28 cellular contexts compared by ENCODE assay signal in the genomic region with DNA sequence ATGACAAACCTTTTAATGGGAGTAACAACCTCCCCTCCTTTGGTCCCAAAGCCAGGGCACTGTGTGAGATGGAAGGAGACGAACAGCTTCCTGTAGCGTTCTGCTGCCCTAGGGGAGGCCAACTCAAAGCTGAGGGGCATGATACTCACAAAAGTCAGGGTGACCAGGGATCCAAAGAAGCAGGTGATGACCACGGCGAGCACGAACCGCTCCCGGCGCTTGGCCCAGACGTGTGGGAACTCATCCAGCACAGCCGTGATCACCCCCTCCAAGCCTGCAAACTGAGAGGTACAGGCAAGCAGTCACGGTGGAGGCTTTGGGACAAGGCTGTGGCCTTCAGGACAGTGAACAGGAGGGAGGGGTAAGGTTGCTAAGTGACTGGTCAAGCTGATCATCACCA. TPM values are rescaled to one million over a fixed set of nuclear protein-coding genes. Genes with fewer than 3 reads are reported as not detected.
DNase-seq lines count a peak whose midpoint lies in the region; ATAC-seq, FAIRE-seq and TF ChIP-seq lines count a peak whose summit lies in the region.
"Had no signal": no experiment of that assay in that cellular context is flagged by ENCODE, and none has a peak within 500 bp of the region (broad histone marks: within the 10 kb centered on the region; RNA-seq: fewer than 3 reads in every experiment).

No MANE protein-coding gene starts in this region.

- H2AFZ ChIP-seq in GM12878 (ENCODE audit: control insufficient read depth, low read depth, low read length) = no peak overlapping the region
- no peak overlapping the region for H2AFZ ChIP-seq in PC-9
- H2AFZ ChIP-seq: GM23248 had no signal

- TF ChIP-seq CTCF in GM12865 (IDR thresholded peaks at IDR 0.05; ENCODE audit: insufficient read depth, low read depth, low read length, missing control alignments) (no peak), GM12878 (IDR thresholded peaks at IDR 0.05 in 2 of 3, conservative IDR thresholded peaks at IDR 0.05 in 1 of 3; ENCODE audit: control insufficient read depth in 2 of 3, extremely low read depth in 1 of 3, insufficient read depth in 1 of 3, low read depth in 3 of 3, low read length in 3 of 3) (no peak), PC-9 (conservative IDR thresholded peaks at IDR 0.05) (no peak)

- H3K4me3 ChIP-seq in GM12865 (ENCODE audit: low read depth, low read length) = no peak overlapping the region
- no peak overlapping the region for H3K4me3 ChIP-seq in GM12878
- H3K4me3 ChIP-seq in PC-9 = no peak overlapping the region
- H3K4me3 ChIP-seq: A549; BLaER1 treated with 17β-estradiol and CSF1 and Interleukin-3, amounts not matched to agents 10 nM and 100 nM; GM23248 had no signal

- TF ChIP-seq EP300 in GM12878 (IDR thresholded peaks at IDR 0.05; ENCODE audit: borderline replicate concordance in 1 of 2, control insufficient read depth in 1 of 2, low read depth in 2 of 2, low read length in 2 of 2) = no peak

- in situ Hi-C loops in GM12878 (cut with MboI) = no loop called here

- no peaks in the 10 kb centered on the region for H3K27me3 ChIP-seq in GM12878 (replicated peaks in 1 of 2; ENCODE audit: control insufficient read depth in 2 of 2, insufficient read depth in 2 of 2, low read length in 1 of 2)
- no peaks in the 10 kb centered on the region for H3K27me3 ChIP-seq in PC-9 (ENCODE audit: insufficient read depth, low read depth)
- H3K27me3 ChIP-seq: BE2C; BLaER1 treated with 17β-estradiol and CSF1 and Interleukin-3, amounts not matched to agents 10 nM and 100 nM had no signal

- RAD21 ChIA-PET in GM12878 (lab: Charles Lee; ENCODE audit: unreplicated experiment) = no interaction called here

- SMC1A ChIA-PET in GM12878 (lab: Charles Lee; ENCODE audit: uncharacterized antibody, unreplicated experiment) = interaction anchor here (1.2 to 1.8 kb wide), 2 partner anchors 14 to 36 kb away, joined by 3 to 6 read pairs; no protein-coding TSS in a partner anchor

- intact Hi-C loops in GM12878 (cut with micrococcal nuclease; ENCODE audit: unreplicated experiment) (no loop called here), posterior vena cava (cut with DNase I) (no loop called here), PC-9 (cut with micrococcal nuclease; ENCODE audit: unreplicated experiment) (no loop called here)

- H3K9me3 ChIP-seq in GM12878 (replicated peaks; ENCODE audit: control insufficient read depth, insufficient read depth, low read length) = no peaks in the 10 kb centered on the region
- no peaks in the 10 kb centered on the region for H3K9me3 ChIP-seq in PC-9 (ENCODE audit: insufficient read depth, low read depth)
- H3K9me3 ChIP-seq: A549; BE2C; BLaER1 treated with 17β-estradiol and CSF1 and Interleukin-3, amounts not matched to agents 10 nM and 100 nM had no signal

- H3K9ac ChIP-seq in GM12878 (ENCODE audit: control insufficient read depth, insufficient read depth, low read length) = no peak overlapping the region
- H3K9ac ChIP-seq: BLaER1 treated with 17β-estradiol and CSF1 and Interleukin-3, amounts not matched to agents 10 nM and 100 nM; GM23248 had no signal

- no peaks in the 10 kb centered on the region for H3K36me3 ChIP-seq in GM12878 (ENCODE audit: control insufficient read depth in 2 of 2, insufficient read depth in 2 of 2, low read length in 1 of 2)
- H3K36me3 ChIP-seq in PC-9 (ENCODE audit: low read depth) = no peaks in the 10 kb centered on the region
- H3K36me3 ChIP-seq: BE2C; BLaER1 treated with 17β-estradiol and CSF1 and Interleukin-3, amounts not matched to agents 10 nM and 100 nM had no signal

- no TSS peak for BruUV-seq in GM12878 (replicated peaks; lab: Mats Ljungman, UMichigan)
- BruUV-seq in PC-9 (replicated peaks; lab: Mats Ljungman, UMichigan) = no TSS peak

- no peak overlapping the region for H3K27ac Mint-ChIP-seq in activated naive CD4-positive, alpha-beta T cell treated with anti-CD3 and anti-CD28 coated beads, Interleukin-2, amount 50 U/mL, for 72 hours
- H3K27ac Mint-ChIP-seq: CD14-positive monocyte; CD4-positive, alpha-beta T cell had no signal

- H3K79me2 ChIP-seq in GM12878 (ENCODE audit: control insufficient read depth, insufficient read depth, low read length) (no peaks in the 10 kb centered on the region; the same call in 1 of the 2 replicates), PC-9 (ENCODE audit: low read depth) (no peaks in the 10 kb centered on the region)

- H3K27ac ChIP-seq in GM12878 (ENCODE audit: control insufficient read depth, insufficient read depth) (no peak overlapping the region), PC-9 (no peak overlapping the region)
- H3K27ac ChIP-seq: A549; BLaER1 treated with 17β-estradiol and CSF1 and Interleukin-3, amounts not matched to agents 10 nM and 100 nM; GM23248 had no signal

- POLR2A ChIA-PET in GM12878 (lab: Charles Lee) (interaction anchor here (0.7 kb wide), 1 partner anchor 36 kb away, joined by 3 read pairs; no protein-coding TSS in a partner anchor), PC-9 (lab: Charles Lee; ENCODE audit: unreplicated experiment) (no interaction called here)

- TF ChIP-seq POLR2A in GM12878 (IDR thresholded peaks at IDR 0.05; ENCODE audit: low read depth, low read length) = no peak

- no peak overlapping the region for H3K4me2 ChIP-seq in GM12878 (ENCODE audit: control insufficient read depth, insufficient read depth)
- no peak overlapping the region for H3K4me2 ChIP-seq in PC-9
- H3K4me2 ChIP-seq: A549; BLaER1 treated with 17β-estradiol and CSF1 and Interleukin-3, amounts not matched to agents 10 nM and 100 nM had no signal

- DNase-seq in GM12865 (ENCODE audit: low read depth) = peak; percentile 13
- no peak for DNase-seq in GM12878 (ENCODE audit: low read depth, low spot score)
- peak; percentile 47 for DNase-seq in islet precursor cell
- peak; percentile 60 for DNase-seq in posterior vena cava (ENCODE audit: low spot score)
- DNase-seq in activated naive CD4-positive, alpha-beta T cell treated with anti-CD3 and anti-CD28 coated beads, Interleukin-2, amount 50 U/mL, for 72 hours (ENCODE audit: low spot score in 2 of 2) = no peak
- DNase-seq in HTR-8/SVneo (ENCODE audit: insufficient read length, low spot score) = no peak
- DNase-seq in inferior parietal cortex (ENCODE audit: extremely low spot score) = no peak
- no peak for DNase-seq in PC-9
- DNase-seq: 8988T; ACHN; AML-193; BE2C; CD4-positive, alpha-beta T cell; CD8-positive, alpha-beta memory T cell; DMS 273 treated with DMSO at 0.1 percent for 48 hours; DMS79; GF-D8; GM23248; H7 had no signal

- TF ChIP-seq RAD21 in GM12878 (IDR thresholded peaks at IDR 0.05; ENCODE audit: insufficient read depth, low read depth, low read length) = no peak

- WGBS in GM12878 (ENCODE audit: insufficient coverage, insufficient replicate concordance, low lambda C conversion rate, missing lambda C conversion rate) = 91% methylated on average over 11 of the region's 11 CpGs

- H3K4me1 ChIP-seq in GM12878 (ENCODE audit: control insufficient read depth, insufficient read depth, low read length) = peaks cover 39% of the 10 kb centered on the region
- no peaks in the 10 kb centered on the region for H3K4me1 ChIP-seq in PC-9 (replicated peaks; ENCODE audit: insufficient read depth)
- H3K4me1 ChIP-seq: A549, BE2C had no signal

- no peaks in the 10 kb centered on the region for H3K36me3 Mint-ChIP-seq in activated naive CD4-positive, alpha-beta T cell treated with anti-CD3 and anti-CD28 coated beads, Interleukin-2, amount 50 U/mL, for 72 hours
- H3K36me3 Mint-ChIP-seq: CD14-positive monocyte had no signal

- ATAC-seq in GM12878 = peak; percentile 4; the same call in 1 of the 3 replicates
- no peak for ATAC-seq in activated naive CD4-positive, alpha-beta T cell treated with anti-CD3 and anti-CD28 coated beads, Interleukin-2, amount 50 U/mL, for 72 hours
- ATAC-seq: A549, HCT116 had no signal

- no peaks in the 10 kb centered on the region for H3K9me3 Mint-ChIP-seq in activated naive CD4-positive, alpha-beta T cell treated with anti-CD3 and anti-CD28 coated beads, Interleukin-2, amount 50 U/mL, for 72 hours
- H3K9me3 Mint-ChIP-seq: CD4-positive, alpha-beta T cell had no signal

- FAIRE-seq in GM12878 (lab: Jason Lieb, UNC) = no peak
- no peak for FAIRE-seq in HTR-8/SVneo (lab: Jason Lieb, UNC)
- FAIRE-seq: A549, D721Med, GM19239, H1 had no signal

- CTCF ChIA-PET in GM12878 (lab: Yijun Ruan, JAX) = interaction anchor here (0.6 kb wide), 1 partner anchor 106 kb away, joined by 3 read pairs; no protein-coding TSS in a partner anchor
- CTCF ChIA-PET in PC-9 (lab: Charles Lee) = no interaction called here

- H4K20me1 ChIP-seq in GM12878 (ENCODE audit: control insufficient read depth, insufficient read depth) (no peaks in the 10 kb centered on the region), PC-9 (ENCODE audit: insufficient read depth) (no peaks in the 10 kb centered on the region)
- H4K20me1 ChIP-seq: BLaER1 treated with 17β-estradiol and CSF1 and Interleukin-3, amounts not matched to agents 10 nM and 100 nM had no signal

- H3K9me2 ChIP-seq in PC-9 (ENCODE audit: insufficient read depth) = no peaks in the 10 kb centered on the region

- no peaks in the 10 kb centered on the region for H3F3A ChIP-seq in PC-9 (ENCODE audit: insufficient read depth, low read depth)

TF ChIP-seq in GM12878, 131 proteins besides CTCF, POLR2A, EP300 and RAD21 (continues in another document):
- no peak for TF ChIP-seq CREM (IDR thresholded peaks at IDR 0.05; ENCODE audit: low read depth)
- TF ChIP-seq BHLHE40 (IDR thresholded peaks at IDR 0.05; ENCODE audit: borderline replicate concordance in 1 of 2, low read depth in 2 of 2, low read length in 1 of 2) = no peak

RNA-seq across cellular contexts. Expression of a gene that starts 25.1 kb away (rescaled TPM):
- 26.9 and 27.8 TPM in 2 replicates for total RNA-seq in GM12878 (2013; cell fraction: nucleolus; rRNA removed)
- total RNA-seq in GM12878 (2014; rRNA removed) = 9.9 and 14.2 TPM in 2 replicates
- 7.8 and 10.3 TPM in 2 replicates for total RNA-seq in GM12878 (2014; rRNA removed; fragmentation: Illumina TruSeq; extraction: Trizol)
- total RNA-seq in GM12878 (2021) = 7.9 and 8.8 TPM in 2 replicates
- 0.93 TPM for polyA plus RNA-seq in GM12878 (2011; ENCODE audit: low read depth)
- 20.6 and 27.6 TPM in 2 replicates for polyA plus RNA-seq in GM12878 (2011; rRNA removed)
- polyA plus RNA-seq in GM12878 (2011; cell fraction: cytosol; rRNA removed) = 12.8 and 18.5 TPM in 2 replicates
- 10.4 TPM in 2 replicates for polyA plus RNA-seq in GM12878 (2011; cell fraction: nucleus; rRNA removed)
- 1.7 and 1.9 TPM in 2 replicates for polyA plus RNA-seq in GM12878 (2012)
- 10.8 and 11.6 TPM in 2 replicates for polyA plus RNA-seq in GM12878 (2014; fragmentation: Illumina TruSeq; extraction: Trizol)
- 10 to 100 TPM; 12.9 to 18.5 TPM for polyA plus RNA-seq in GM12878 (2014; fragmentation: Nextera tagmentation; extraction: Ambion mirVana)
- polyA plus RNA-seq in GM12878 (2014; rRNA removed) = 10.2 and 10.3 TPM in 2 replicates
- 1 to 10 TPM; 5.3 to 9.7 TPM for polyA plus RNA-seq in GM12878 (2016; fragmentation: Nextera tagmentation; extraction: Ambion mirVana)
- polyA minus RNA-seq in GM12878 (2011; rRNA and poly(A)+ RNA removed) = 12.0 and 14.2 TPM in 2 replicates
- 3.2 and 4.9 TPM in 2 replicates for polyA minus RNA-seq in GM12878 (2011; cell fraction: cytosol; rRNA and poly(A)+ RNA removed)
- polyA minus RNA-seq in GM12878 (2011; cell fraction: nucleus; rRNA and poly(A)+ RNA removed) = 2.4 and 3.6 TPM in 2 replicates
- under 1 TPM in 1 of 2 donors, not detected in 1; 0.28 TPM for total RNA-seq in posterior vena cava
- total RNA-seq in activated naive CD4-positive, alpha-beta T cell treated with anti-CD3 and anti-CD28 coated beads, Interleukin-2, amount 50 U/mL, for 72 hours = not detected
- not detected in 2 replicates for total RNA-seq in PC-9 (2021)
- total RNA-seq: CD4-positive, alpha-beta T cell; CD8-positive, alpha-beta memory T cell; Daoy; G401; GM23248; H7 had no signal
- polyA plus RNA-seq: CD14-positive monocyte had no signal

Comparison
In these comparisons a context has a peak if more than half of its experiments do, and no peak if none do; other contexts are left out.
1. DNase-seq: peak in GM12865 (single experiment), islet precursor cell (single experiment) and posterior vena cava (single experiment); none in GM12878 (single experiment), activated naive CD4-positive, alpha-beta T cell treated with anti-CD3 and anti-CD28 coated beads, Interleukin-2, amount 50 U/mL, for 72 hours (0 of 2), HTR-8/SVneo (single experiment), inferior parietal cortex (single experiment) and PC-9 (0 of 2).